ENCODE assay signal across 8 cellular contexts in genomic region chr6:118933855-118934460, GRCh38. TPM values are rescaled to one million over a fixed set of nuclear protein-coding genes. Genes with fewer than 3 reads are reported as not detected.
DNase-seq lines count a peak whose midpoint lies in the region; ATAC-seq and TF ChIP-seq lines count a peak whose summit lies in the region.

No MANE protein-coding gene starts in this region.

- H3K27me3 ChIP-seq in vagina, result no peaks in the 10 kb centered on the region

- intact Hi-C loops in activated T-helper 2 cell treated with anti-CD3 and anti-CD28 coated beads, Interferon-gamma antibody, Interleukin-2, Interleukin-4, amounts not matched to agents 10 μg/mL and 5 μg/mL and 100 μg/mL, durations not matched to agents 14 hours and 24 hours and 36 hours (cut with micrococcal nuclease), result loop anchor here (10.0 kb wide), 1 partner anchor 411 kb away; the partner anchor contains the start of gene MAN1A1
- intact Hi-C loops in lower leg skin (cut with DNase I; ENCODE audit: low total_unique reads) (no loop called here), vagina (cut with DNase I) (no loop called here)

- 26 to 30% methylated on average over 8 of the region's 8 CpGs for WGBS in lower leg skin, 2 donors

- DNase-seq in activated T-helper 2 cell treated with anti-CD3 and anti-CD28 coated beads, Interferon-gamma antibody, Interleukin-2, Interleukin-4, amounts not matched to agents 10 μg/mL and 5 μg/mL and 100 μg/mL, durations not matched to agents 14 hours and 24 hours and 36 hours (ENCODE audit: low spot score), result no peak
- DNase-seq in lower leg skin (ENCODE audit: low spot score in 2 of 2), result no peak
- no peak for DNase-seq in vagina (ENCODE audit: extremely low spot score in 2 of 2)
- DNase-seq in DMS 273 (lab: John Stamatoyannopoulos, UW; ENCODE audit: unreplicated experiment), result no peak
- no peak for DNase-seq in GDM1 (lab: John Stamatoyannopoulos, UW)
- no peak for DNase-seq in stimulated activated CD4-positive, alpha-beta T cell treated with anti-CD3 and anti-CD28 coated beads, Interleukin-4, amount 100 ng/mL, for 1 hour

- peak overlapping the region; percentile 89 for H3K27ac ChIP-seq in vagina

- H3K4me3 ChIP-seq in lower leg skin (ENCODE audit: low read depth, poor library complexity, severe bottlenecking) (peak overlapping the region; percentile 93), vagina (peak overlapping the region; percentile 65 to 86)

- TF ChIP-seq CTCF in lower leg skin (IDR thresholded peaks at IDR 0.05), result no peak
- TF ChIP-seq CTCF in vagina (IDR thresholded peaks at IDR 0.05), result no peak

- H3K36me3 ChIP-seq in vagina, result peaks cover 0 to 17% of the 10 kb centered on the region in 2 donors

- H3K4me1 ChIP-seq in vagina, result peaks cover 27% of the 10 kb centered on the region

- TF ChIP-seq POLR2A in lower leg skin (IDR thresholded peaks at IDR 0.05), result no peak
- no peak for TF ChIP-seq POLR2A in vagina (IDR thresholded peaks at IDR 0.05)

- no peaks in the 10 kb centered on the region for H3K9me3 ChIP-seq in vagina

- H3K27me3 Mint-ChIP-seq in activated T-helper 2 cell treated with anti-CD3 and anti-CD28 coated beads, Interferon-gamma antibody, Interleukin-2, Interleukin-4, amounts not matched to agents 10 μg/mL and 5 μg/mL and 100 μg/mL, durations not matched to agents 14 hours and 24 hours and 36 hours (ENCODE audit: low read depth), result no peaks in the 10 kb centered on the region

- H3K9me3 Mint-ChIP-seq in activated T-helper 2 cell treated with anti-CD3 and anti-CD28 coated beads, Interferon-gamma antibody, Interleukin-2, Interleukin-4, amounts not matched to agents 10 μg/mL and 5 μg/mL and 100 μg/mL, durations not matched to agents 14 hours and 24 hours and 36 hours, result peaks cover 11% of the 10 kb centered on the region

- peaks cover 40% of the 10 kb centered on the region for H3K36me3 Mint-ChIP-seq in activated T-helper 2 cell treated with anti-CD3 and anti-CD28 coated beads, Interferon-gamma antibody, Interleukin-2, Interleukin-4, amounts not matched to agents 10 μg/mL and 5 μg/mL and 100 μg/mL, durations not matched to agents 14 hours and 24 hours and 36 hours (ENCODE audit: low read depth)

- H3K27ac Mint-ChIP-seq in activated T-helper 2 cell treated with anti-CD3 and anti-CD28 coated beads, Interferon-gamma antibody, Interleukin-2, Interleukin-4, amounts not matched to agents 10 μg/mL and 5 μg/mL and 100 μg/mL, durations not matched to agents 14 hours and 24 hours and 36 hours, result peak overlapping the region; percentile 84

- H3K4me3 Mint-ChIP-seq in activated T-helper 2 cell treated with anti-CD3 and anti-CD28 coated beads, Interferon-gamma antibody, Interleukin-2, Interleukin-4, amounts not matched to agents 10 μg/mL and 5 μg/mL and 100 μg/mL, durations not matched to agents 14 hours and 24 hours and 36 hours (ENCODE audit: low read depth), result peak overlapping the region; percentile 89

- peak; percentile 26 for ATAC-seq in GM18517 (IDR thresholded peaks at IDR 0.05; ENCODE audit: unreplicated experiment)
- ATAC-seq in HG02678 (IDR thresholded peaks at IDR 0.05; ENCODE audit: unreplicated experiment), result peak; percentile 1

- H3K4me1 Mint-ChIP-seq in activated T-helper 2 cell treated with anti-CD3 and anti-CD28 coated beads, Interferon-gamma antibody, Interleukin-2, Interleukin-4, amounts not matched to agents 10 μg/mL and 5 μg/mL and 100 μg/mL, durations not matched to agents 14 hours and 24 hours and 36 hours (ENCODE audit: low read depth), result peaks cover 29% of the 10 kb centered on the region

RNA-seq across cellular contexts. Expression of gene MCM9, which starts 1.0 kb away (rescaled TPM):
- 18.6 and 21.1 TPM in 2 replicates for total RNA-seq in activated T-helper 2 cell treated with anti-CD3 and anti-CD28 coated beads, Interferon-gamma antibody, Interleukin-2, Interleukin-4, amounts not matched to agents 10 μg/mL and 5 μg/mL and 100 μg/mL, durations not matched to agents 14 hours and 24 hours and 36 hours
- 10 to 100 TPM; 21.3 to 29.6 (median 27.6) TPM for total RNA-seq in lower leg skin
- 25.8 TPM for total RNA-seq in vagina

RNA-seq across cellular contexts. Expression of gene ASF1A, which starts 40.0 kb away (rescaled TPM):
- 33.9 and 34.1 TPM in 2 replicates for total RNA-seq in activated T-helper 2 cell treated with anti-CD3 and anti-CD28 coated beads, Interferon-gamma antibody, Interleukin-2, Interleukin-4, amounts not matched to agents 10 μg/mL and 5 μg/mL and 100 μg/mL, durations not matched to agents 14 hours and 24 hours and 36 hours
- 10 to 100 TPM in 3 of 4 donors, 1 to 10 TPM in 1; 6.9 to 15.4 (median 11.6) TPM for total RNA-seq in lower leg skin
- 7.9 TPM for total RNA-seq in vagina
